Comparison of ENCODE assay signal across 1 cellular context in the genomic region with DNA sequence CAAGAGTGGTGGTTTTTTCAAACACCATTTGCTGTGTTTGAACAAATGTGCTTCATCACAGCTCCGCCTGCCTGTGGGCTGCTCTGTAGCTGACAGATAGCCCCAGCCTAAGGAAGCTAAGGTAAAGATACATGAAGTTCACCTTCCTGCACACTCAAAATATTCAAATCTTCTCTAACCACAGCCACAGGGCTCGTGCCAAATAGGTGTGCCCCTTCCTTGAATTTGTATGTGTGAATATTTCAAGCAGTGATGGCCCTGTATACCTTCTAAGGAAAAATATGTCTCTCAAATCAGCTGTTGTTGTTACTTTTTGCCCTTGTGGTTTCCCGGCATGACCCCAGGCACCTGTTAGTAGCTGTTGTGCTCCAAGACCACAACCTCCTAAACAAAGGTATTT.
TF ChIP-seq lines count a peak whose summit lies in the region.

No MANE protein-coding gene starts in this region.

TF ChIP-seq in GM12878, 131 proteins besides CTCF, POLR2A, EP300 and RAD21 (continued from another document):
- peak; percentile 55 for TF ChIP-seq RUNX3 (IDR thresholded peaks at IDR 0.05; ENCODE audit: low read length)
TF ChIP-seq in GM12878: peak in this region for 11.
